9 cellular contexts compared by ENCODE assay signal in genomic region chr17:13597723-13598347, GRCh38.
DNase-seq lines count a peak whose midpoint lies in the region; ATAC-seq and TF ChIP-seq lines count a peak whose summit lies in the region.
"Had no signal": no experiment of that assay in that cellular context is flagged by ENCODE, and none has a peak within 500 bp of the region (broad histone marks: within the 10 kb centered on the region; RNA-seq: fewer than 3 reads in every experiment).

No MANE protein-coding gene starts in this region.

- H3K36me3 Mint-ChIP-seq in memory B cell = no peaks in the 10 kb centered on the region

- DNase-seq in AG10803 (ENCODE audit: low read depth) = peak; percentile 65
- DNase-seq in RWPE2 (ENCODE audit: low spot score) = no peak
- DNase-seq in cerebellar cortex (ENCODE audit: low spot score) = peak; percentile 62
- DNase-seq in memory B cell (ENCODE audit: low spot score in 2 of 2) = peak; percentile 13 to 21
- no peak for DNase-seq in NCI-H526 treated with DMSO at 0.1 percent for 48 hours (lab: John Stamatoyannopoulos, UW)

- H3K4me3 Mint-ChIP-seq in memory B cell = no peak overlapping the region
- H3K4me3 Mint-ChIP-seq: IgD-negative memory B cell had no signal

- no peaks in the 10 kb centered on the region for H3K9me3 Mint-ChIP-seq in memory B cell
- H3K9me3 Mint-ChIP-seq: IgD-negative memory B cell had no signal

- H3K27me3 ChIP-seq in RWPE2 (ENCODE audit: insufficient read depth, poor library complexity, severe bottlenecking) = no peaks in the 10 kb centered on the region

- H3K27ac Mint-ChIP-seq in memory B cell = no peak overlapping the region
- H3K27ac Mint-ChIP-seq: IgD-negative memory B cell had no signal

- peaks cover 17% of the 10 kb centered on the region for H3K4me1 ChIP-seq in RWPE2 (ENCODE audit: insufficient read depth, poor library complexity, severe bottlenecking)

- ATAC-seq in RWPE2 (ENCODE audit: low read depth) (no peak), memory B cell (ENCODE audit: low read depth) (peak; percentile 27), HG03354 (IDR thresholded peaks at IDR 0.05; ENCODE audit: poor library complexity, severe bottlenecking, unreplicated experiment) (no peak), HG03108 (IDR thresholded peaks at IDR 0.05; ENCODE audit: unreplicated experiment) (no peak)

- H3K27ac ChIP-seq in RWPE2 (ENCODE audit: poor library complexity, severe bottlenecking) = peak overlapping the region; percentile 39

- no peaks in the 10 kb centered on the region for H3K9me3 ChIP-seq in RWPE2 (ENCODE audit: severe bottlenecking)

- H3K4me1 Mint-ChIP-seq in memory B cell = peaks cover 8% of the 10 kb centered on the region

- TF ChIP-seq CTCF in AG10803 (conservative IDR thresholded peaks at IDR 0.05; ENCODE audit: low read length) = peak; percentile 75
- TF ChIP-seq CTCF in GM12874 (IDR thresholded peaks at IDR 0.05; ENCODE audit: insufficient read depth, low read depth, low read length) = peak; percentile 36; the same call in 1 of the 2 replicates
- peak; percentile 83 for TF ChIP-seq CTCF in RWPE2 (IDR thresholded peaks at IDR 0.05; ENCODE audit: poor library complexity, severe bottlenecking)

- peaks cover 9% of the 10 kb centered on the region; the same call in 1 of the 2 replicates for H3K36me3 ChIP-seq in RWPE2 (ENCODE audit: low read depth)

- peaks cover 23% of the 10 kb centered on the region for H3K27me3 Mint-ChIP-seq in memory B cell

- peak overlapping the region; percentile 87 for H3K4me3 ChIP-seq in AG10803 (ENCODE audit: low read length)
- no peak overlapping the region for H3K4me3 ChIP-seq in RWPE2 (ENCODE audit: severe bottlenecking)

Comparison
In these comparisons a context has a peak if more than half of its experiments do, and no peak if none do; other contexts are left out.
1. DNase-seq: peak in AG10803 (single experiment), cerebellar cortex (single experiment) and memory B cell (2 of 2); none in RWPE2 (single experiment) and NCI-H526 treated with DMSO at 0.1 percent for 48 hours (single experiment).
2. Peak in every context shown above with its lines, with median percentiles within 50 percentile points of each other: CTCF ChIP-seq.